16 cellular contexts compared by ENCODE assay signal in the genomic region with DNA sequence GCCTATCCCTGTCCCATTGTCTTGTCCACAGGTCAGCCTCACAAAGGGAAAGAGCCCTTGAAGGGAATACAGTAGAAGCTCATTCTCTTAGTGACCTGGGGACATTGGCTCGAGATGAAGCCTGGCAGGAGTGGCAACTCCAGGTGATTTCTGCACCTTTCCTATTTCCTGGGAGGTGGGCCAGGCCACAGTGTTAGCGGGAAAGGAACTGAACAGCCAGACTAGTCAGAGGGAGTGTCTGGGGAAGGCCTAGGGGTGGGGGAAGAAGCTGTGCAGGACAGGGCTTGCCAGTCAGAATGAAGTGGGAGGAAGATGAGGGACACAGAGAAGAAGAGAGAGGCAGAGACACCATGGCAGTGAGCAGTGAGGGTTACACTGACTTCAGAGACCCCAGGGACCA. TPM values are rescaled to one million over a fixed set of nuclear protein-coding genes. Genes with fewer than 3 reads are reported as not detected.
"Had no signal": no experiment of that assay in that cellular context is flagged by ENCODE, and none has a peak within 500 bp of the region (broad histone marks: within the 10 kb centered on the region; RNA-seq: fewer than 3 reads in every experiment).

No MANE protein-coding gene starts in this region.

RNA-seq across cellular contexts. Expression of a gene that starts 3.5 kb away (rescaled TPM):
- total RNA-seq: activated B cell treated with CpG ODN at 0.5 μM for 24 hours; activated CD4-positive, alpha-beta T cell treated with anti-CD3 and anti-CD28 coated beads for 36 hours; activated T-helper 2 cell treated with anti-CD3 and anti-CD28 coated beads, Interferon-gamma antibody, Interleukin-2, Interleukin-4, amounts not matched to agents 10 μg/mL and 5 μg/mL and 100 μg/mL, durations not matched to agents 14 hours and 24 hours and 36 hours; ascending aorta; colonic mucosa; dorsolateral prefrontal cortex; frontal cortex; left cardiac atrium; liver; mucosa of descending colon; sciatic nerve; upper lobe of left lung had no signal
- polyA plus RNA-seq: liver, neural cell had no signal

RNA-seq across cellular contexts. Expression of a gene that starts 15.6 kb away (rescaled TPM):
- total RNA-seq: activated B cell treated with CpG ODN at 0.5 μM for 24 hours; activated CD4-positive, alpha-beta T cell treated with anti-CD3 and anti-CD28 coated beads for 36 hours; activated T-helper 2 cell treated with anti-CD3 and anti-CD28 coated beads, Interferon-gamma antibody, Interleukin-2, Interleukin-4, amounts not matched to agents 10 μg/mL and 5 μg/mL and 100 μg/mL, durations not matched to agents 14 hours and 24 hours and 36 hours; adrenal gland; ascending aorta; breast epithelium; colonic mucosa; endothelial cell of umbilical vein; frontal cortex; left cardiac atrium; liver; mucosa of descending colon; sciatic nerve; upper lobe of left lung had no signal
- polyA plus RNA-seq: adrenal gland, endothelial cell of umbilical vein, liver, neural cell had no signal
